In the genomic region with DNA sequence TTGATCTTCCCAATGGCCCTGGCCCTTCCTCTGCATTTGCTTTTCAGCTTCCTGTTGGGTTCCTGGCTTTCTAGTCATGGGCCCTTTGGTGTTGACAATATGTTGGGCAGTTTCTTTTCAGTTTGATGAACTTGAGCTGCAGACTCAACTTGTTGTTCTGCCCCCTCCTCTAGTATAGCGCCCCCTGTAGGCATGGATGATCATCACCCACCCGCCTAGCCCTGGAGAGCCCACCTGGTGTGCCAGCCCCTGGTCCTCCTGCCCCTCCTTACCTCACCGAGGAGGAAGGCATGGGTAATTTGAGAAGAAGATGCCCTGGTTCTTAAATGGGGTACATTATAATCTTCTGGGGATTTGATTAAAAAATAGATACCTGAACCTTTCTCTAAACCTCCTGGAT, we compare ENCODE assay signal across 16 cellular contexts.
A peak's percentile ranks its signal among the peaks of the same experiment; 100 is the strongest.
DNase-seq lines count a peak whose midpoint lies in the region; ATAC-seq and TF ChIP-seq lines count a peak whose summit lies in the region.
"Had no signal": no experiment of that assay in that cellular context is flagged by ENCODE, and none has a peak within 500 bp of the region (broad histone marks: within the 10 kb centered on the region; RNA-seq: fewer than 3 reads in every experiment).

No MANE protein-coding gene starts in this region.

- no peak overlapping the region for H3K27ac Mint-ChIP-seq in endodermal cell
- H3K27ac Mint-ChIP-seq in activated T-helper 1 cell treated with anti-CD3 and anti-CD28 coated beads, Interleukin-12 subunit alpha, Interleukin-12 subunit beta, Interleukin-2, Interleukin-4 antibody, amounts not matched to agents 30 ng/mL and 10 ng/mL and 1 ng/mL, durations not matched to agents 14 hours and 24 hours and 36 hours: no peak overlapping the region
- H3K27ac Mint-ChIP-seq: T-helper 1 cell treated with Interleukin-12 subunit alpha and Interleukin-12 subunit beta and Interleukin-4 antibody, amounts not matched to agents 30 μg/mL and 1 μg/mL, for 36 hours had no signal

- no peaks in the 10 kb centered on the region for H3K4me1 ChIP-seq in endodermal cell (ENCODE audit: control insufficient read depth, insufficient read depth, low read length)
- H3K4me1 ChIP-seq: A549 had no signal

- no peak overlapping the region for H3K4me3 Mint-ChIP-seq in endodermal cell
- no peak overlapping the region for H3K4me3 Mint-ChIP-seq in activated T-helper 1 cell treated with anti-CD3 and anti-CD28 coated beads, Interleukin-12 subunit alpha, Interleukin-12 subunit beta, Interleukin-2, Interleukin-4 antibody, amounts not matched to agents 30 ng/mL and 10 ng/mL and 1 ng/mL, durations not matched to agents 14 hours and 24 hours and 36 hours
- H3K4me3 Mint-ChIP-seq: T-helper 1 cell treated with Interleukin-12 subunit alpha and Interleukin-12 subunit beta and Interleukin-4 antibody, amounts not matched to agents 30 μg/mL and 1 μg/mL, for 36 hours had no signal

- TF ChIP-seq CTCF in 22Rv1 (IDR thresholded peaks at IDR 0.05) (peak; percentile 46), GM12872 (IDR thresholded peaks at IDR 0.05; ENCODE audit: insufficient read depth, low read depth, low read length) (peak; percentile 31; the same call in 1 of the 3 replicates), endodermal cell (conservative IDR thresholded peaks at IDR 0.05) (peak; percentile 49)

- TF ChIP-seq POLR2A in GM18505 (IDR thresholded peaks at IDR 0.05; ENCODE audit: borderline replicate concordance, extremely low read depth, insufficient read depth, insufficient read length): no peak

- DNase-seq in NCI-H69 (lab: John Stamatoyannopoulos, UW): peak; percentile 30
- DNase-seq in endodermal cell: no peak
- no peak for DNase-seq in activated T-helper 1 cell treated with anti-CD3 and anti-CD28 coated beads, Interleukin-12 subunit alpha, Interleukin-12 subunit beta, Interleukin-2, Interleukin-4 antibody, amounts not matched to agents 30 ng/mL and 10 ng/mL and 1 ng/mL, durations not matched to agents 14 hours and 24 hours and 36 hours (ENCODE audit: low spot score)
- DNase-seq in anterior cingulate cortex (lab: John Stamatoyannopoulos, UW): no peak
- DNase-seq: DMS79, HCEC 1CT, NCI-H1105, NCI-H1694 treated with DMSO at 0.1 percent for 48 hours, NCI-H774, RPMI8226 had no signal

- no peaks in the 10 kb centered on the region for H3K4me1 Mint-ChIP-seq in endodermal cell
- no peaks in the 10 kb centered on the region for H3K4me1 Mint-ChIP-seq in activated T-helper 1 cell treated with anti-CD3 and anti-CD28 coated beads, Interleukin-12 subunit alpha, Interleukin-12 subunit beta, Interleukin-2, Interleukin-4 antibody, amounts not matched to agents 30 ng/mL and 10 ng/mL and 1 ng/mL, durations not matched to agents 14 hours and 24 hours and 36 hours (ENCODE audit: low read depth)

- H3K27ac ChIP-seq in 22Rv1 (no peak overlapping the region), endodermal cell (ENCODE audit: low read depth, low read length) (no peak overlapping the region)
- H3K27ac ChIP-seq: A549 had no signal

- H3K27me3 Mint-ChIP-seq in endodermal cell (ENCODE audit: insufficient read depth): no peaks in the 10 kb centered on the region
- H3K27me3 Mint-ChIP-seq in activated T-helper 1 cell treated with anti-CD3 and anti-CD28 coated beads, Interleukin-12 subunit alpha, Interleukin-12 subunit beta, Interleukin-2, Interleukin-4 antibody, amounts not matched to agents 30 ng/mL and 10 ng/mL and 1 ng/mL, durations not matched to agents 14 hours and 24 hours and 36 hours (ENCODE audit: insufficient read depth): peaks cover 21% of the 10 kb centered on the region

- no peak overlapping the region for H3K9ac ChIP-seq in endodermal cell (ENCODE audit: extremely low read depth, low read length, poor library complexity, severe bottlenecking)

- H3K36me3 Mint-ChIP-seq in endodermal cell (ENCODE audit: low read depth): no peaks in the 10 kb centered on the region
- no peaks in the 10 kb centered on the region for H3K36me3 Mint-ChIP-seq in activated T-helper 1 cell treated with anti-CD3 and anti-CD28 coated beads, Interleukin-12 subunit alpha, Interleukin-12 subunit beta, Interleukin-2, Interleukin-4 antibody, amounts not matched to agents 30 ng/mL and 10 ng/mL and 1 ng/mL, durations not matched to agents 14 hours and 24 hours and 36 hours (ENCODE audit: low read depth)

- H3K9me3 Mint-ChIP-seq in endodermal cell: no peaks in the 10 kb centered on the region
- H3K9me3 Mint-ChIP-seq in activated T-helper 1 cell treated with anti-CD3 and anti-CD28 coated beads, Interleukin-12 subunit alpha, Interleukin-12 subunit beta, Interleukin-2, Interleukin-4 antibody, amounts not matched to agents 30 ng/mL and 10 ng/mL and 1 ng/mL, durations not matched to agents 14 hours and 24 hours and 36 hours: no peaks in the 10 kb centered on the region
- H3K9me3 Mint-ChIP-seq: T-helper 1 cell treated with Interleukin-12 subunit alpha and Interleukin-12 subunit beta and Interleukin-4 antibody, amounts not matched to agents 30 μg/mL and 1 μg/mL, for 36 hours had no signal

- intact Hi-C loops in activated T-helper 1 cell treated with anti-CD3 and anti-CD28 coated beads, Interleukin-12 subunit alpha, Interleukin-12 subunit beta, Interleukin-2, Interleukin-4 antibody, amounts not matched to agents 30 ng/mL and 10 ng/mL and 1 ng/mL, durations not matched to agents 14 hours and 24 hours and 36 hours (cut with micrococcal nuclease): no loop called here

- WGBS in endodermal cell (ENCODE audit: insufficient coverage in 1 of 2, insufficient read length in 1 of 2), 2 experiments: 84% methylated on average over 3 of the region's 3 CpGs; no CpG with 5 or more reads in 1 of the 2 experiments

- ATAC-seq in GM18505 (IDR thresholded peaks at IDR 0.05; ENCODE audit: unreplicated experiment): no peak
- ATAC-seq in GM21619 (IDR thresholded peaks at IDR 0.05; ENCODE audit: unreplicated experiment): no peak
- ATAC-seq: A549 had no signal

- H3K27me3 ChIP-seq in endodermal cell (ENCODE audit: control insufficient read depth, insufficient read depth, low read length, poor library complexity, severe bottlenecking): no peaks in the 10 kb centered on the region

- H3K4me3 ChIP-seq in endodermal cell (ENCODE audit: low read length): no peak overlapping the region
- H3K4me3 ChIP-seq: A549 had no signal

- no peaks in the 10 kb centered on the region for H3K36me3 ChIP-seq in endodermal cell (ENCODE audit: control insufficient read depth, insufficient read depth, low read length)

- no peaks in the 10 kb centered on the region for H3K9me3 ChIP-seq in endodermal cell (ENCODE audit: control insufficient read depth, low read length)
- H3K9me3 ChIP-seq: A549 had no signal
